Comparison of ENCODE assay signal across 1 cellular context in genomic region chr22:50485221-50486131, GRCh38.
TF ChIP-seq lines count a peak whose summit lies in the region.

No MANE protein-coding gene starts in this region.

TF ChIP-seq in HepG2, 621 proteins besides CTCF, POLR2A, EP300 and RAD21 (continued from another document and continues in another):
- TF ChIP-seq REL (CRISPR knock-in tag; conservative IDR thresholded peaks at IDR 0.05) (0 out of 2 replicates have a peak, but pooled peaks have one; percentile 75), ZFP36L2 (CRISPR knock-in tag; IDR thresholded peaks at IDR 0.05) (no peak), TBL1XR1 (IDR thresholded peaks at IDR 0.05; ENCODE audit: borderline replicate concordance, low read length, partially characterized antibody) (no peak), PTBP1 (IDR thresholded peaks at IDR 0.05; ENCODE audit: low read depth, low read length, poor library complexity, severe bottlenecking) (no peak), ZNF740 (CRISPR knock-in tag; IDR thresholded peaks at IDR 0.05) (no peak), ZNF501 (CRISPR knock-in tag; IDR thresholded peaks at IDR 0.05) (peak; percentile 44; the same call in 1 of the 2 replicates), NFIC (IDR thresholded peaks at IDR 0.05; ENCODE audit: low read length) (no peak), ZNF558 (CRISPR knock-in tag; IDR thresholded peaks at IDR 0.05; ENCODE audit: borderline replicate concordance) (no peak), ETV6 (CRISPR knock-in tag; conservative IDR thresholded peaks at IDR 0.05) (no peak), MAF1 (CRISPR knock-in tag; IDR thresholded peaks at IDR 0.05; ENCODE audit: borderline replicate concordance) (no peak), MIER2 (CRISPR knock-in tag; IDR thresholded peaks at IDR 0.05) (no peak), THRA (CRISPR knock-in tag; IDR thresholded peaks at IDR 0.05; ENCODE audit: borderline replicate concordance) (peak; percentile 77; the same call in 1 of the 2 replicates), TCF7 (IDR thresholded peaks at IDR 0.05; ENCODE audit: low read depth) (no peak; the same call in 1 of the 2 replicates), TOPORS (CRISPR knock-in tag; IDR thresholded peaks at IDR 0.05) (peak; percentile 72; the same call in 1 of the 2 replicates), CCDC6 (CRISPR knock-in tag; IDR thresholded peaks at IDR 0.05) (no peak; the same call in none of the 2 replicates), KMT2B (CRISPR knock-in tag; IDR thresholded peaks at IDR 0.05) (no peak), GTF3A (CRISPR knock-in tag; conservative IDR thresholded peaks at IDR 0.05) (no peak), ZKSCAN5 (CRISPR knock-in tag; IDR thresholded peaks at IDR 0.05) (no peak), NRL (CRISPR knock-in tag; IDR thresholded peaks at IDR 0.05; ENCODE audit: borderline replicate concordance) (peak; percentile 66), ZBTB20 (CRISPR knock-in tag; IDR thresholded peaks at IDR 0.05; ENCODE audit: borderline replicate concordance, low read depth) (no peak; the same call in 1 of the 2 replicates), ZNF607 (CRISPR knock-in tag; IDR thresholded peaks at IDR 0.05; ENCODE audit: borderline replicate concordance) (peak; percentile 47; the same call in 1 of the 2 replicates), DRAP1 (CRISPR knock-in tag; IDR thresholded peaks at IDR 0.05) (no peak), MAX (IDR thresholded peaks at IDR 0.05) (peak; percentile 91), PRDM10 (CRISPR knock-in tag; IDR thresholded peaks at IDR 0.05; ENCODE audit: low read depth) (peak; percentile 29; the same call in 1 of the 2 replicates), SALL1 (CRISPR knock-in tag; IDR thresholded peaks at IDR 0.05) (peak; percentile 61; the same call in 1 of the 2 replicates), TCF7L2 (IDR thresholded peaks at IDR 0.05; ENCODE audit: low read depth, low read length) (no peak), ZMYM3 (CRISPR knock-in tag; IDR thresholded peaks at IDR 0.05) (0 out of 2 replicates have a peak, but pooled peaks have one; percentile 31), ZNF44 (CRISPR knock-in tag; IDR thresholded peaks at IDR 0.05) (no peak), TAF15 (IDR thresholded peaks at IDR 0.05; ENCODE audit: low read depth, low read length, poor library complexity, severe bottlenecking) (no peak), ZNF205 (CRISPR knock-in tag; IDR thresholded peaks at IDR 0.05) (no peak), RBAK (CRISPR knock-in tag; IDR thresholded peaks at IDR 0.05) (no peak), KDM5B (CRISPR knock-in tag; IDR thresholded peaks at IDR 0.05; ENCODE audit: borderline replicate concordance) (peak; percentile 50; the same call in 1 of the 2 replicates), ZNF20 (CRISPR knock-in tag; IDR thresholded peaks at IDR 0.05) (no peak), ZNF530 (CRISPR knock-in tag; IDR thresholded peaks at IDR 0.05; ENCODE audit: low read depth) (no peak), GATAD2A (CRISPR knock-in tag; IDR thresholded peaks at IDR 0.05) (peak; percentile 87), ZNF232 (CRISPR knock-in tag; IDR thresholded peaks at IDR 0.05; ENCODE audit: borderline replicate concordance) (no peak), THAP7 (CRISPR knock-in tag; IDR thresholded peaks at IDR 0.05) (no peak), FLYWCH1 (CRISPR knock-in tag; IDR thresholded peaks at IDR 0.05) (no peak), ZNF556 (CRISPR knock-in tag; IDR thresholded peaks at IDR 0.05; ENCODE audit: borderline replicate concordance) (0 out of 2 replicates have a peak, but pooled peaks have one; percentile 10), SMAD9 (CRISPR knock-in tag; IDR thresholded peaks at IDR 0.05) (no peak), RFX3 (CRISPR knock-in tag; IDR thresholded peaks at IDR 0.05) (no peak), IRF1 (CRISPR knock-in tag; IDR thresholded peaks at IDR 0.05; ENCODE audit: low read depth) (no peak), DPF2 (CRISPR knock-in tag; IDR thresholded peaks at IDR 0.05; ENCODE audit: borderline replicate concordance, low read depth) (0 out of 2 replicates have a peak, but pooled peaks have one; percentile 20), RORA (CRISPR knock-in tag; IDR thresholded peaks at IDR 0.05) (no peak), ZNF850 (CRISPR knock-in tag; conservative IDR thresholded peaks at IDR 0.05) (0 out of 2 replicates have a peak, but pooled peaks have one; percentile 52), HNRNPLL (IDR thresholded peaks at IDR 0.05; ENCODE audit: low read depth, low read length, poor library complexity, severe bottlenecking) (peak; percentile 31), PBX3 (CRISPR knock-in tag; IDR thresholded peaks at IDR 0.05; ENCODE audit: borderline replicate concordance) (no peak), KAT7 (CRISPR knock-in tag; IDR thresholded peaks at IDR 0.05; ENCODE audit: borderline replicate concordance) (no peak), ZNF546 (CRISPR knock-in tag; conservative IDR thresholded peaks at IDR 0.05) (no peak), ZNF484 (CRISPR knock-in tag; IDR thresholded peaks at IDR 0.05; ENCODE audit: borderline replicate concordance, low read depth) (no peak), ATF1 (CRISPR knock-in tag; IDR thresholded peaks at IDR 0.05) (no peak), ZNF816 (CRISPR knock-in tag; IDR thresholded peaks at IDR 0.05; ENCODE audit: borderline replicate concordance) (peak; percentile 44; the same call in 1 of the 2 replicates), MED1 (CRISPR knock-in tag; IDR thresholded peaks at IDR 0.05) (no peak; the same call in 1 of the 2 replicates), SIX1 (CRISPR knock-in tag; IDR thresholded peaks at IDR 0.05; ENCODE audit: borderline replicate concordance) (no peak), KLF15 (CRISPR knock-in tag; IDR thresholded peaks at IDR 0.05; ENCODE audit: borderline replicate concordance) (no peak), ZNF512B (CRISPR knock-in tag; IDR thresholded peaks at IDR 0.05; ENCODE audit: borderline replicate concordance) (no peak), MAFF (IDR thresholded peaks at IDR 0.05; ENCODE audit: low read depth, low read length) (no peak), TRAFD1 (CRISPR knock-in tag; IDR thresholded peaks at IDR 0.05; ENCODE audit: borderline replicate concordance) (no peak), ZBTB43 (CRISPR knock-in tag; conservative IDR thresholded peaks at IDR 0.05) (no peak)
